8 cellular contexts compared by ENCODE assay signal in genomic region chr9:1083325-1083913, GRCh38. TPM values are rescaled to one million over a fixed set of nuclear protein-coding genes. Genes with fewer than 3 reads are reported as not detected.
A peak's percentile ranks its signal among the peaks of the same experiment; 100 is the strongest.
DNase-seq lines count a peak whose midpoint lies in the region; ATAC-seq and TF ChIP-seq lines count a peak whose summit lies in the region.

No MANE protein-coding gene starts in this region.

- TF ChIP-seq CTCF in foreskin fibroblast (IDR thresholded peaks at IDR 0.05; ENCODE audit: low read depth, low read length), result no peak

- peak overlapping the region in 1 of 2 donors; percentile 44 for H3K4me3 ChIP-seq in foreskin fibroblast (ENCODE audit: low read depth in 1 of 2, low read length in 2 of 2)

- peak; percentile 31 for DNase-seq in EH (ENCODE audit: low read depth)
- peak; percentile 7 for DNase-seq in NCI-H460 (ENCODE audit: extremely low read depth, low read depth)
- peak; percentile 7 to 70 for DNase-seq in foreskin fibroblast
- DNase-seq in pons (ENCODE audit: low spot score), result peak; percentile 80
- no peak for DNase-seq in left lobe of liver (ENCODE audit: low spot score)
- DNase-seq in NCI-H2107 (lab: John Stamatoyannopoulos, UW), result no peak
- DNase-seq in T-helper 9 cell, result no peak

- ATAC-seq in left lobe of liver (no peak), HG03565 (IDR thresholded peaks at IDR 0.05; ENCODE audit: unreplicated experiment) (no peak)

RNA-seq across cellular contexts. Expression of gene DMRT2, which starts 33.3 kb away (rescaled TPM):
- not detected in 2 replicates for total RNA-seq in NCI-H460 (2014; rRNA removed; shearing (Covaris generic))
- 1.2 TPM in 1 of 2 replicates, not detected in the other for polyA plus RNA-seq in NCI-H460 (2014; cell fraction: nucleus; rRNA removed)
- not detected for total RNA-seq in left lobe of liver

Comparison
In these comparisons a context has a peak if more than half of its experiments do, and no peak if none do; other contexts are left out.
1. DNase-seq: peak in EH (single experiment), NCI-H460 (single experiment), foreskin fibroblast (2 of 2) and pons (single experiment); none in left lobe of liver (single experiment), NCI-H2107 (single experiment) and T-helper 9 cell (single experiment).